Comparison of ENCODE assay signal across 37 cellular contexts in genomic region chr9:92524881-92525280, GRCh38. TPM values are rescaled to one million over a fixed set of nuclear protein-coding genes. Genes with fewer than 3 reads are reported as not detected.
"Had no signal": no experiment of that assay in that cellular context is flagged by ENCODE, and none has a peak within 500 bp of the region (broad histone marks: within the 10 kb centered on the region; RNA-seq: fewer than 3 reads in every experiment).

No MANE protein-coding gene starts in this region.

- H3K27ac ChIP-seq: adrenal gland, body of pancreas, brain microvascular endothelial cell, breast epithelium, VCaP had no signal

- H3K4me3 Mint-ChIP-seq: activated B cell treated with CpG ODN at 0.5 μM for 24 hours; activated CD4-positive, alpha-beta memory T cell treated with anti-CD3 and anti-CD28 coated beads, Interleukin-2, amount 10 ng/mL, durations not matched to agents 7 days and 5 days; activated CD4-positive, alpha-beta T cell treated with anti-CD3 and anti-CD28 coated beads, Interleukin-2, amount 10 ng/mL, durations not matched to agents 24 days and 14 days; activated CD8-positive, alpha-beta memory T cell treated with anti-CD3 and anti-CD28 coated beads, Interleukin-2, amount 10 ng/mL, durations not matched to agents 7 days and 5 days; activated CD8-positive, alpha-beta T cell treated with anti-CD3 and anti-CD28 coated beads, Interleukin-2, amount 10 ng/mL, durations not matched to agents 7 days and 5 days; activated naive CD4-positive, alpha-beta T cell treated with anti-CD3 and anti-CD28 coated beads for 36 hours; activated naive CD8-positive, alpha-beta T cell treated with anti-CD3 and anti-CD28 coated beads for 36 hours; activated T-cell treated with anti-CD3 and anti-CD28 coated beads, Interleukin-2, amount 50 U/mL, for 24 hours; activated T-helper 1 cell treated with anti-CD3 and anti-CD28 coated beads, Interleukin-12 subunit alpha, Interleukin-12 subunit beta, Interleukin-2, Interleukin-4 antibody, amounts not matched to agents 30 ng/mL and 10 ng/mL and 1 ng/mL, durations not matched to agents 14 hours and 24 hours and 36 hours; activated T-helper 17 cell treated with anti-CD3 and anti-CD28 coated beads, Interleukin-2, amount 50 U/mL, for 72 hours; T-helper 1 cell treated with Interleukin-12 subunit alpha and Interleukin-12 subunit beta and Interleukin-4 antibody, amounts not matched to agents 30 μg/mL and 1 μg/mL, for 36 hours; T-helper 2 cell treated with Interferon-gamma antibody and Interleukin-4, amounts not matched to agents 5 μg/mL and 100 μg/mL, for 36 hours had no signal

- H3K4me1 ChIP-seq: adrenal gland, body of pancreas, breast epithelium had no signal

- FAIRE-seq: astrocyte, TTC549 had no signal

- H3K9me3 ChIP-seq: adrenal gland, body of pancreas, breast epithelium had no signal

- H3K4me1 Mint-ChIP-seq: activated B cell treated with CpG ODN at 0.5 μM for 24 hours; activated CD4-positive, alpha-beta memory T cell treated with anti-CD3 and anti-CD28 coated beads, Interleukin-2, amount 10 ng/mL, durations not matched to agents 7 days and 5 days; activated CD8-positive, alpha-beta memory T cell treated with anti-CD3 and anti-CD28 coated beads, Interleukin-2, amount 10 ng/mL, durations not matched to agents 7 days and 5 days; activated naive CD8-positive, alpha-beta T cell treated with anti-CD3 and anti-CD28 coated beads for 36 hours; activated T-helper 17 cell treated with anti-CD3 and anti-CD28 coated beads, Interleukin-2, amount 50 U/mL, for 72 hours had no signal

- ATAC-seq: activated CD8-positive, alpha-beta memory T cell treated with anti-CD3 and anti-CD28 coated beads, Interleukin-2, amount 10 ng/mL, durations not matched to agents 7 days and 5 days; activated CD8-positive, alpha-beta T cell treated with anti-CD3 and anti-CD28 coated beads, Interleukin-2, amount 10 ng/mL, durations not matched to agents 7 days and 5 days; activated naive CD4-positive, alpha-beta T cell treated with anti-CD3 and anti-CD28 coated beads, Interleukin-2, amount 50 U/mL, for 72 hours; activated T-helper 17 cell treated with anti-CD3 and anti-CD28 coated beads, Interleukin-2, amount 50 U/mL, for 72 hours; body of pancreas had no signal

- DNase-seq: activated B cell treated with CpG ODN at 0.5 μM for 24 hours; activated CD4-positive, alpha-beta memory T cell treated with anti-CD3 and anti-CD28 coated beads, Interleukin-2, amount 10 ng/mL, durations not matched to agents 7 days and 5 days; activated CD4-positive, alpha-beta T cell treated with anti-CD3 and anti-CD28 coated beads for 4 hours; activated CD4-positive, alpha-beta T cell treated with anti-CD3 and anti-CD28 coated beads, Interleukin-2, amount 10 ng/mL, durations not matched to agents 24 days and 14 days; activated CD4-positive, alpha-beta T cell treated with anti-CD3 and anti-CD28 coated beads, Interleukin-2, amount 50 U/mL, for 1 hour; activated CD4-positive, alpha-beta T cell treated with anti-CD3 and anti-CD28 coated beads, Interleukin-2, amount 50 U/mL, for 4 hours; activated CD4-positive, CD25-positive, alpha-beta regulatory T cell treated with anti-CD3 and anti-CD28 coated beads, Interleukin-2, amount 50 U/mL, for 72 hours; activated CD8-positive, alpha-beta memory T cell treated with anti-CD3 and anti-CD28 coated beads for 24 hours; activated CD8-positive, alpha-beta memory T cell treated with anti-CD3 and anti-CD28 coated beads, Interleukin-2, amount 10 ng/mL, durations not matched to agents 7 days and 5 days; activated CD8-positive, alpha-beta memory T cell treated with anti-CD3 and anti-CD28 coated beads, Interleukin-2, amount 50 U/mL, for 48 hours; activated CD8-positive, alpha-beta T cell treated with anti-CD3 and anti-CD28 coated beads, Interleukin-2, amount 10 ng/mL, durations not matched to agents 7 days and 5 days; activated effector memory CD4-positive, alpha-beta T cell treated with anti-CD3 and anti-CD28 coated beads, Interleukin-2, amount 50 U/mL, for 16 hours; activated gamma-delta T cell treated with Interleukin-2 at 50 U/mL for 16 hours; activated naive CD4-positive, alpha-beta T cell; activated naive CD4-positive, alpha-beta T cell treated with anti-CD3 and anti-CD28 coated beads for 36 hours; activated naive CD4-positive, alpha-beta T cell treated with anti-CD3 and anti-CD28 coated beads, Interleukin-2, amount 50 U/mL, for 16 hours; activated naive CD8-positive, alpha-beta T cell treated with anti-CD3 and anti-CD28 coated beads for 36 hours; activated T-cell treated with anti-CD3 and anti-CD28 coated beads, Interleukin-2, amount 50 U/mL, for 24 hours; activated T-cell treated with anti-CD3 and anti-CD28 coated beads, Interleukin-2, amount 50 U/mL, for 48 hours; adrenal gland; amniotic stem cell; aorta; body of pancreas; brain microvascular endothelial cell; central memory CD4-positive, alpha-beta T cell; T-helper 1 cell; T-helper 2 cell; T-helper 9 cell had no signal

- H3K27me3 ChIP-seq: adrenal gland, body of pancreas, brain microvascular endothelial cell, breast epithelium had no signal

- H3K27me3 Mint-ChIP-seq: activated B cell treated with CpG ODN at 0.5 μM for 24 hours; activated CD4-positive, alpha-beta memory T cell treated with anti-CD3 and anti-CD28 coated beads, Interleukin-2, amount 10 ng/mL, durations not matched to agents 7 days and 5 days; activated CD4-positive, alpha-beta T cell treated with anti-CD3 and anti-CD28 coated beads, Interleukin-2, amount 10 ng/mL, durations not matched to agents 24 days and 14 days; activated CD8-positive, alpha-beta memory T cell treated with anti-CD3 and anti-CD28 coated beads, Interleukin-2, amount 10 ng/mL, durations not matched to agents 7 days and 5 days; activated naive CD8-positive, alpha-beta T cell treated with anti-CD3 and anti-CD28 coated beads for 36 hours; activated T-cell treated with anti-CD3 and anti-CD28 coated beads, Interleukin-2, amount 50 U/mL, for 24 hours; activated T-helper 17 cell treated with anti-CD3 and anti-CD28 coated beads, Interleukin-2, amount 50 U/mL, for 72 hours had no signal

- H3K27ac Mint-ChIP-seq: activated B cell treated with CpG ODN at 0.5 μM for 24 hours; activated CD4-positive, alpha-beta memory T cell treated with anti-CD3 and anti-CD28 coated beads, Interleukin-2, amount 10 ng/mL, durations not matched to agents 7 days and 5 days; activated CD4-positive, alpha-beta T cell treated with anti-CD3 and anti-CD28 coated beads, Interleukin-2, amount 10 ng/mL, durations not matched to agents 24 days and 14 days; activated CD8-positive, alpha-beta memory T cell treated with anti-CD3 and anti-CD28 coated beads, Interleukin-2, amount 10 ng/mL, durations not matched to agents 7 days and 5 days; activated CD8-positive, alpha-beta T cell treated with anti-CD3 and anti-CD28 coated beads, Interleukin-2, amount 10 ng/mL, durations not matched to agents 7 days and 5 days; activated naive CD4-positive, alpha-beta T cell treated with anti-CD3 and anti-CD28 coated beads for 36 hours; activated naive CD4-positive, alpha-beta T cell treated with anti-CD3 and anti-CD28 coated beads, Interleukin-2, amount 50 U/mL, for 72 hours; activated naive CD8-positive, alpha-beta T cell treated with anti-CD3 and anti-CD28 coated beads for 36 hours; activated T-cell treated with anti-CD3 and anti-CD28 coated beads, Interleukin-2, amount 50 U/mL, for 24 hours; activated T-helper 1 cell treated with anti-CD3 and anti-CD28 coated beads, Interleukin-12 subunit alpha, Interleukin-12 subunit beta, Interleukin-2, Interleukin-4 antibody, amounts not matched to agents 30 ng/mL and 10 ng/mL and 1 ng/mL, durations not matched to agents 14 hours and 24 hours and 36 hours; activated T-helper 17 cell treated with anti-CD3 and anti-CD28 coated beads, Interleukin-2, amount 50 U/mL, for 72 hours; T-helper 2 cell treated with Interferon-gamma antibody and Interleukin-4, amounts not matched to agents 5 μg/mL and 100 μg/mL, for 36 hours had no signal

- H3K9me3 Mint-ChIP-seq: activated B cell treated with CpG ODN at 0.5 μM for 24 hours; activated CD4-positive, alpha-beta memory T cell treated with anti-CD3 and anti-CD28 coated beads, Interleukin-2, amount 10 ng/mL, durations not matched to agents 7 days and 5 days; activated CD4-positive, alpha-beta T cell treated with anti-CD3 and anti-CD28 coated beads, Interleukin-2, amount 10 ng/mL, durations not matched to agents 24 days and 14 days; activated naive CD4-positive, alpha-beta T cell treated with anti-CD3 and anti-CD28 coated beads for 36 hours; activated naive CD4-positive, alpha-beta T cell treated with anti-CD3 and anti-CD28 coated beads, Interleukin-2, amount 50 U/mL, for 72 hours; activated naive CD8-positive, alpha-beta T cell treated with anti-CD3 and anti-CD28 coated beads for 36 hours; activated T-cell treated with anti-CD3 and anti-CD28 coated beads, Interleukin-2, amount 50 U/mL, for 24 hours; activated T-helper 1 cell treated with anti-CD3 and anti-CD28 coated beads, Interleukin-12 subunit alpha, Interleukin-12 subunit beta, Interleukin-2, Interleukin-4 antibody, amounts not matched to agents 30 ng/mL and 10 ng/mL and 1 ng/mL, durations not matched to agents 14 hours and 24 hours and 36 hours; activated T-helper 17 cell treated with anti-CD3 and anti-CD28 coated beads, Interleukin-2, amount 50 U/mL, for 72 hours; T-helper 1 cell treated with Interleukin-12 subunit alpha and Interleukin-12 subunit beta and Interleukin-4 antibody, amounts not matched to agents 30 μg/mL and 1 μg/mL, for 36 hours; T-helper 2 cell treated with Interferon-gamma antibody and Interleukin-4, amounts not matched to agents 5 μg/mL and 100 μg/mL, for 36 hours had no signal

- H3K4me3 ChIP-seq: adrenal gland, body of pancreas, breast epithelium had no signal

- H3K36me3 ChIP-seq: adrenal gland, brain microvascular endothelial cell, breast epithelium had no signal

- H3K36me3 Mint-ChIP-seq: activated CD8-positive, alpha-beta memory T cell treated with anti-CD3 and anti-CD28 coated beads, Interleukin-2, amount 10 ng/mL, durations not matched to agents 7 days and 5 days; activated naive CD4-positive, alpha-beta T cell treated with anti-CD3 and anti-CD28 coated beads, Interleukin-2, amount 50 U/mL, for 72 hours; activated naive CD8-positive, alpha-beta T cell treated with anti-CD3 and anti-CD28 coated beads for 36 hours had no signal

RNA-seq across cellular contexts. Expression of gene ECM2, which starts 10.9 kb away (rescaled TPM):
- total RNA-seq: activated B cell treated with CpG ODN at 0.5 μM for 24 hours; activated CD4-positive, alpha-beta memory T cell treated with anti-CD3 and anti-CD28 coated beads, Interleukin-2, amount 10 ng/mL, durations not matched to agents 7 days and 5 days; activated CD4-positive, alpha-beta T cell treated with anti-CD3 and anti-CD28 coated beads, Interleukin-2, amount 10 ng/mL, durations not matched to agents 24 days and 14 days; activated CD8-positive, alpha-beta memory T cell treated with anti-CD3 and anti-CD28 coated beads, Interleukin-2, amount 10 ng/mL, durations not matched to agents 7 days and 5 days; activated CD8-positive, alpha-beta T cell treated with anti-CD3 and anti-CD28 coated beads, Interleukin-2, amount 10 ng/mL, durations not matched to agents 7 days and 5 days; activated naive CD4-positive, alpha-beta T cell treated with anti-CD3 and anti-CD28 coated beads for 36 hours; activated naive CD4-positive, alpha-beta T cell treated with anti-CD3 and anti-CD28 coated beads, Interleukin-2, amount 50 U/mL, for 72 hours; activated naive CD8-positive, alpha-beta T cell treated with anti-CD3 and anti-CD28 coated beads for 36 hours; activated T-helper 1 cell treated with anti-CD3 and anti-CD28 coated beads, Interleukin-12 subunit alpha, Interleukin-12 subunit beta, Interleukin-2, Interleukin-4 antibody, amounts not matched to agents 30 ng/mL and 10 ng/mL and 1 ng/mL, durations not matched to agents 14 hours and 24 hours and 36 hours; activated T-helper 17 cell treated with anti-CD3 and anti-CD28 coated beads, Interleukin-2, amount 50 U/mL, for 72 hours had no signal

RNA-seq across cellular contexts. Expression of gene ASPN, which starts 42.6 kb away (rescaled TPM):
- total RNA-seq: activated B cell treated with CpG ODN at 0.5 μM for 24 hours; activated CD4-positive, alpha-beta memory T cell treated with anti-CD3 and anti-CD28 coated beads, Interleukin-2, amount 10 ng/mL, durations not matched to agents 7 days and 5 days; activated CD4-positive, alpha-beta T cell treated with anti-CD3 and anti-CD28 coated beads, Interleukin-2, amount 10 ng/mL, durations not matched to agents 24 days and 14 days; activated CD8-positive, alpha-beta memory T cell treated with anti-CD3 and anti-CD28 coated beads, Interleukin-2, amount 10 ng/mL, durations not matched to agents 7 days and 5 days; activated CD8-positive, alpha-beta T cell treated with anti-CD3 and anti-CD28 coated beads, Interleukin-2, amount 10 ng/mL, durations not matched to agents 7 days and 5 days; activated naive CD4-positive, alpha-beta T cell treated with anti-CD3 and anti-CD28 coated beads for 36 hours; activated naive CD4-positive, alpha-beta T cell treated with anti-CD3 and anti-CD28 coated beads, Interleukin-2, amount 50 U/mL, for 72 hours; activated naive CD8-positive, alpha-beta T cell treated with anti-CD3 and anti-CD28 coated beads for 36 hours; activated T-helper 1 cell treated with anti-CD3 and anti-CD28 coated beads, Interleukin-12 subunit alpha, Interleukin-12 subunit beta, Interleukin-2, Interleukin-4 antibody, amounts not matched to agents 30 ng/mL and 10 ng/mL and 1 ng/mL, durations not matched to agents 14 hours and 24 hours and 36 hours; activated T-helper 17 cell treated with anti-CD3 and anti-CD28 coated beads, Interleukin-2, amount 50 U/mL, for 72 hours; astrocyte had no signal
